ENCODE assay signal across 22 cellular contexts in the genomic region with DNA sequence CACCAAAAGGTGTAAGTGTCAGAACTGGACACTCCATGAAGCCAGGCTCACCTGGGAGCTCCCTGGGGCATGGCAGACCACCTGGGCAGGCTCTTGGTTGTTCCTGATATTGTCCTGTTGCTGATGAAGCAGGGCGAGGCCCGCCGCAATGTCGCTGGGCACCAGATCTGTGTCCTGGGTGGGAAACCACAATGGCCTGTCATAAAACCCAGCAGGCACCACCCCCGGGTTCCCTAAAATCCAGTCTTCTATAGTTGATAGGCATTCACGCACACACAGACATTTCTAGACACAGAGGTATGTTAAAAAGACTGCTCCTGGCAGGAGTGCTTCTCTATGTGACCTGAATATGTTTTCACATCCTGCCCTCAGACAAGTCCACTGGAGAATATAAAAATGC.
"Had no signal": no experiment of that assay in that cellular context is flagged by ENCODE, and none has a peak within 500 bp of the region (broad histone marks: within the 10 kb centered on the region; RNA-seq: fewer than 3 reads in every experiment).

No MANE protein-coding gene starts in this region.

- H3K27me3 Mint-ChIP-seq: activated CD4-positive, alpha-beta memory T cell treated with anti-CD3 and anti-CD28 coated beads, Interleukin-2, amount 10 ng/mL, durations not matched to agents 7 days and 5 days; T-cell had no signal

- H3K27me3 ChIP-seq: ascending aorta, brain microvascular endothelial cell, esophagus muscularis mucosa, hepatocyte, left lung, ovary, right atrium auricular region, upper lobe of left lung had no signal

- ATAC-seq: activated naive CD4-positive, alpha-beta T cell treated with anti-CD3 and anti-CD28 coated beads, Interleukin-2, amount 50 U/mL, for 72 hours; left lung; natural killer cell; psoas muscle; T-cell had no signal

- H2AFZ ChIP-seq: hepatocyte had no signal

- H3K36me3 ChIP-seq: ovary had no signal

- H3K27ac Mint-ChIP-seq: activated CD4-positive, alpha-beta memory T cell treated with anti-CD3 and anti-CD28 coated beads, Interleukin-2, amount 10 ng/mL, durations not matched to agents 7 days and 5 days; activated naive CD4-positive, alpha-beta T cell treated with anti-CD3 and anti-CD28 coated beads, Interleukin-2, amount 50 U/mL, for 72 hours; immature natural killer cell; natural killer cell; T-cell; T-helper 2 cell treated with Interferon-gamma antibody and Interleukin-4, amounts not matched to agents 5 μg/mL and 100 μg/mL, for 36 hours had no signal

- H3K9me3 Mint-ChIP-seq: activated CD4-positive, alpha-beta memory T cell treated with anti-CD3 and anti-CD28 coated beads, Interleukin-2, amount 10 ng/mL, durations not matched to agents 7 days and 5 days; activated naive CD4-positive, alpha-beta T cell treated with anti-CD3 and anti-CD28 coated beads, Interleukin-2, amount 50 U/mL, for 72 hours; immature natural killer cell; natural killer cell; T-cell; T-helper 2 cell treated with Interferon-gamma antibody and Interleukin-4, amounts not matched to agents 5 μg/mL and 100 μg/mL, for 36 hours had no signal

- H3K27ac ChIP-seq: ascending aorta, brain microvascular endothelial cell, hepatocyte, ovary, right atrium auricular region had no signal

- H3K4me3 Mint-ChIP-seq: activated CD4-positive, alpha-beta memory T cell treated with anti-CD3 and anti-CD28 coated beads, Interleukin-2, amount 10 ng/mL, durations not matched to agents 7 days and 5 days; immature natural killer cell; natural killer cell; T-cell; T-helper 2 cell treated with Interferon-gamma antibody and Interleukin-4, amounts not matched to agents 5 μg/mL and 100 μg/mL, for 36 hours had no signal

- H3K4me3 ChIP-seq: ascending aorta, esophagus muscularis mucosa, hepatocyte, left lung, lung, ovary, psoas muscle, right atrium auricular region, upper lobe of left lung had no signal

- H3K4me2 ChIP-seq: hepatocyte had no signal

- H3K9me3 ChIP-seq: ascending aorta, esophagus muscularis mucosa, left lung, ovary, psoas muscle, right atrium auricular region, upper lobe of left lung had no signal

- DNase-seq: activated CD4-positive, alpha-beta memory T cell treated with anti-CD3 and anti-CD28 coated beads, Interleukin-2, amount 10 ng/mL, durations not matched to agents 7 days and 5 days; activated CD4-positive, alpha-beta T cell treated with anti-CD3 and anti-CD28 coated beads for 48 hours; activated CD4-positive, CD25-positive, alpha-beta regulatory T cell; brain microvascular endothelial cell; central memory CD4-positive, alpha-beta T cell; glutamatergic neuron; immature natural killer cell; left lung; natural killer cell; ovary; psoas muscle; stimulated activated CD4-positive, alpha-beta T cell treated with anti-CD3 and anti-CD28 coated beads, Interleukin-4, amount 100 ng/mL, for 24 hours; stimulated activated naive CD4-positive, alpha-beta T cell treated with Interleukin-2 at 50 U/mL for 16 hours; T-cell; upper lobe of left lung had no signal

- H3K36me3 Mint-ChIP-seq: natural killer cell had no signal
